In the genomic region with DNA sequence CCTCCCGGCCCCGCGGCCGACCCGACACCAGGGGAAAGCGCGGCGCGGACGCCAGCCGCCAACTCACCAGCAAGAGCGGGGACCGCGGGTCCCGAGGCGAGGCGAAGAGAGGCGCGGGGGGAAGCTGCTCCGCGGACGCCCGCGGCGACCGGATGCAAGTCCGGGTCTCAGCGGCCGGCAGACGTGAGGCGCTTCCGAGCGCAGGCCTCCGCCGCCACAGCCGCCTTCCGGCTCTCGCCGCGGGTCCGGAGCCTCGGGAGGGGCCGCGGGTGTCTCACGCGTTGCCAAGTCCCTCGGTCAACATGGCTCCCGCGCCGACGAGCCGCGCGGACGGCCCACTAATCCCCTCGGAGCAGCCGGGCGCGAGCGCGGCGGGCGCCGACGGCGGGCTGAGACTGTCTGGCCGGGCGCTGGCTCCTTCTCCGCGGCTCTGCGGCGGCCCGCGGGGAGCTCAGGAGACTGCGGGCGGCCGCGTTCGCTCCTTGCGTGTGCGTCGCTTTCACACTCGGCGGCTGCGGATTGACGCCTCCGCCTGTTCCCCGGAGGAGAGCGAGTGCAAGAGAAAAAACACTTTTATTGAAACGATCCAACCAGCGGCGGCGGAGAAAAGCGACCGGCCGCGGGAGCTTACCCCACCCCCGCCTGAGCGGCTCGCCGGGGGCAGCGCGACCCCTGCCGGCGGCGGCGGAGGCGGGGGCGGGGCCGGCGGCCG, we compare ENCODE assay signal across 1 cellular context.
A peak's percentile ranks its signal among the peaks of the same experiment; 100 is the strongest.
TF ChIP-seq lines count a peak whose summit lies in the region.

A gene (minus strand): TSS at position 521 of the 712 bp plus-strand sequence. CDS start 65,603 bp downstream, outside the sequence.

TF ChIP-seq in HepG2, 621 proteins besides CTCF, POLR2A, EP300 and RAD21 (continued from another document and continues in another):
- peak; percentile 38; the same call in 1 of the 2 replicates for TF ChIP-seq PAX8 (CRISPR knock-in tag; IDR thresholded peaks at IDR 0.05; ENCODE audit: borderline replicate concordance)
- TF ChIP-seq, protein P1, sequence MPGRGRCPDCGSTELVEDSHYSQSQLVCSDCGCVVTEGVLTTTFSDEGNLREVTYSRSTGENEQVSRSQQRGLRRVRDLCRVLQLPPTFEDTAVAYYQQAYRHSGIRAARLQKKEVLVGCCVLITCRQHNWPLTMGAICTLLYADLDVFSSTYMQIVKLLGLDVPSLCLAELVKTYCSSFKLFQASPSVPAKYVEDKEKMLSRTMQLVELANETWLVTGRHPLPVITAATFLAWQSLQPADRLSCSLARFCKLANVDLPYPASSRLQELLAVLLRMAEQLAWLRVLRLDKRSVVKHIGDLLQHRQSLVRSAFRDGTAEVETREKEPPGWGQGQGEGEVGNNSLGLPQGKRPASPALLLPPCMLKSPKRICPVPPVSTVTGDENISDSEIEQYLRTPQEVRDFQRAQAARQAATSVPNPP (CRISPR knock-in tag; IDR thresholded peaks at IDR 0.05), result no peak
- peak; percentile 20 for TF ChIP-seq RBM39 (IDR thresholded peaks at IDR 0.05; ENCODE audit: low read depth, low read length, poor library complexity, severe bottlenecking)
- TF ChIP-seq, protein P2, sequence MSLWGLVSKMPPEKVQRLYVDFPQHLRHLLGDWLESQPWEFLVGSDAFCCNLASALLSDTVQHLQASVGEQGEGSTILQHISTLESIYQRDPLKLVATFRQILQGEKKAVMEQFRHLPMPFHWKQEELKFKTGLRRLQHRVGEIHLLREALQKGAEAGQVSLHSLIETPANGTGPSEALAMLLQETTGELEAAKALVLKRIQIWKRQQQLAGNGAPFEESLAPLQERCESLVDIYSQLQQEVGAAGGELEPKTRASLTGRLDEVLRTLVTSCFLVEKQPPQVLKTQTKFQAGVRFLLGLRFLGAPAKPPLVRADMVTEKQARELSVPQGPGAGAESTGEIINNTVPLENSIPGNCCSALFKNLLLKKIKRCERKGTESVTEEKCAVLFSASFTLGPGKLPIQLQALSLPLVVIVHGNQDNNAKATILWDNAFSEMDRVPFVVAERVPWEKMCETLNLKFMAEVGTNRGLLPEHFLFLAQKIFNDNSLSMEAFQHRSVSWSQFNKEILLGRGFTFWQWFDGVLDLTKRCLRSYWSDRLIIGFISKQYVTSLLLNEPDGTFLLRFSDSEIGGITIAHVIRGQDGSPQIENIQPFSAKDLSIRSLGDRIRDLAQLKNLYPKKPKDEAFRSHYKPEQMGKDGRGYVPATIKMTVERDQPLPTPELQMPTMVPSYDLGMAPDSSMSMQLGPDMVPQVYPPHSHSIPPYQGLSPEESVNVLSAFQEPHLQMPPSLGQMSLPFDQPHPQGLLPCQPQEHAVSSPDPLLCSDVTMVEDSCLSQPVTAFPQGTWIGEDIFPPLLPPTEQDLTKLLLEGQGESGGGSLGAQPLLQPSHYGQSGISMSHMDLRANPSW (CRISPR knock-in tag; IDR thresholded peaks at IDR 0.05; ENCODE audit: borderline replicate concordance), result no peak
- TF ChIP-seq, protein P3, sequence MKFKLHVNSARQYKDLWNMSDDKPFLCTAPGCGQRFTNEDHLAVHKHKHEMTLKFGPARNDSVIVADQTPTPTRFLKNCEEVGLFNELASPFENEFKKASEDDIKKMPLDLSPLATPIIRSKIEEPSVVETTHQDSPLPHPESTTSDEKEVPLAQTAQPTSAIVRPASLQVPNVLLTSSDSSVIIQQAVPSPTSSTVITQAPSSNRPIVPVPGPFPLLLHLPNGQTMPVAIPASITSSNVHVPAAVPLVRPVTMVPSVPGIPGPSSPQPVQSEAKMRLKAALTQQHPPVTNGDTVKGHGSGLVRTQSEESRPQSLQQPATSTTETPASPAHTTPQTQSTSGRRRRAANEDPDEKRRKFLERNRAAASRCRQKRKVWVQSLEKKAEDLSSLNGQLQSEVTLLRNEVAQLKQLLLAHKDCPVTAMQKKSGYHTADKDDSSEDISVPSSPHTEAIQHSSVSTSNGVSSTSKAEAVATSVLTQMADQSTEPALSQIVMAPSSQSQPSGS (CRISPR knock-in tag; IDR thresholded peaks at IDR 0.05), result 0 out of 2 replicates have a peak, but pooled peaks have one; percentile 0
- TF ChIP-seq, protein P4, sequence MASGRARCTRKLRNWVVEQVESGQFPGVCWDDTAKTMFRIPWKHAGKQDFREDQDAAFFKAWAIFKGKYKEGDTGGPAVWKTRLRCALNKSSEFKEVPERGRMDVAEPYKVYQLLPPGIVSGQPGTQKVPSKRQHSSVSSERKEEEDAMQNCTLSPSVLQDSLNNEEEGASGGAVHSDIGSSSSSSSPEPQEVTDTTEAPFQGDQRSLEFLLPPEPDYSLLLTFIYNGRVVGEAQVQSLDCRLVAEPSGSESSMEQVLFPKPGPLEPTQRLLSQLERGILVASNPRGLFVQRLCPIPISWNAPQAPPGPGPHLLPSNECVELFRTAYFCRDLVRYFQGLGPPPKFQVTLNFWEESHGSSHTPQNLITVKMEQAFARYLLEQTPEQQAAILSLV (CRISPR knock-in tag; IDR thresholded peaks at IDR 0.05; ENCODE audit: borderline replicate concordance), result 0 out of 2 replicates have a peak, but pooled peaks have one; percentile 20
- no peak for TF ChIP-seq SP1 (IDR thresholded peaks at IDR 0.05)
- TF ChIP-seq SP1 (CRISPR knock-in tag; IDR thresholded peaks at IDR 0.05), result 0 out of 2 replicates have a peak, but pooled peaks have one; percentile 27
- peak; percentile 62 for TF ChIP-seq TAF1 (CRISPR knock-in tag; IDR thresholded peaks at IDR 0.05)
- 0 out of 2 replicates have a peak, but pooled peaks have one; percentile 25 for TF ChIP-seq REL (CRISPR knock-in tag; conservative IDR thresholded peaks at IDR 0.05)
- TF ChIP-seq, protein P5, sequence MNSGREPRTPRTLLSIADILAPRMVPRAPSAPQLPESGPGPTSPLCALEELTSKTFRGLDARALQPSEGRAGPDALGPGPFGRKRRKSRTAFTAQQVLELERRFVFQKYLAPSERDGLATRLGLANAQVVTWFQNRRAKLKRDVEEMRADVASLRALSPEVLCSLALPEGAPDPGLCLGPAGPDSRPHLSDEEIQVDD (CRISPR knock-in tag; IDR thresholded peaks at IDR 0.05; ENCODE audit: borderline replicate concordance), result 0 out of 2 replicates have a peak, but pooled peaks have one; percentile 13
- TF ChIP-seq, protein P6, sequence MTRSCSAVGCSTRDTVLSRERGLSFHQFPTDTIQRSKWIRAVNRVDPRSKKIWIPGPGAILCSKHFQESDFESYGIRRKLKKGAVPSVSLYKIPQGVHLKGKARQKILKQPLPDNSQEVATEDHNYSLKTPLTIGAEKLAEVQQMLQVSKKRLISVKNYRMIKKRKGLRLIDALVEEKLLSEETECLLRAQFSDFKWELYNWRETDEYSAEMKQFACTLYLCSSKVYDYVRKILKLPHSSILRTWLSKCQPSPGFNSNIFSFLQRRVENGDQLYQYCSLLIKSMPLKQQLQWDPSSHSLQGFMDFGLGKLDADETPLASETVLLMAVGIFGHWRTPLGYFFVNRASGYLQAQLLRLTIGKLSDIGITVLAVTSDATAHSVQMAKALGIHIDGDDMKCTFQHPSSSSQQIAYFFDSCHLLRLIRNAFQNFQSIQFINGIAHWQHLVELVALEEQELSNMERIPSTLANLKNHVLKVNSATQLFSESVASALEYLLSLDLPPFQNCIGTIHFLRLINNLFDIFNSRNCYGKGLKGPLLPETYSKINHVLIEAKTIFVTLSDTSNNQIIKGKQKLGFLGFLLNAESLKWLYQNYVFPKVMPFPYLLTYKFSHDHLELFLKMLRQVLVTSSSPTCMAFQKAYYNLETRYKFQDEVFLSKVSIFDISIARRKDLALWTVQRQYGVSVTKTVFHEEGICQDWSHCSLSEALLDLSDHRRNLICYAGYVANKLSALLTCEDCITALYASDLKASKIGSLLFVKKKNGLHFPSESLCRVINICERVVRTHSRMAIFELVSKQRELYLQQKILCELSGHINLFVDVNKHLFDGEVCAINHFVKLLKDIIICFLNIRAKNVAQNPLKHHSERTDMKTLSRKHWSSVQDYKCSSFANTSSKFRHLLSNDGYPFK (CRISPR knock-in tag; IDR thresholded peaks at IDR 0.05; ENCODE audit: borderline replicate concordance), result no peak
- TF ChIP-seq POLR2G (IDR thresholded peaks at IDR 0.05; ENCODE audit: low read depth, low read length), result peak; percentile 84
- TF ChIP-seq ASH2L (IDR thresholded peaks at IDR 0.05; ENCODE audit: insufficient read length, low read depth, low read length), result peak; percentile 90
- TF ChIP-seq, protein P7, sequence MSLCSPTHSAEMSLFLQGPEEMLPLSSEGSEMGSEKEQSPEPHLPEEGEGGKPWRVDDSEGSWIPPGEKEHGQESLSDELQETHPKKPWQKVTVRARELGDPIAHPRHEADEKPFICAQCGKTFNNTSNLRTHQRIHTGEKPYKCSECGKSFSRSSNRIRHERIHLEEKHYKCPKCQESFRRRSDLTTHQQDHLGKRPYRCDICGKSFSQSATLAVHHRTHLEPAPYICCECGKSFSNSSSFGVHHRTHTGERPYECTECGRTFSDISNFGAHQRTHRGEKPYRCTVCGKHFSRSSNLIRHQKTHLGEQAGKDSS (CRISPR knock-in tag; IDR thresholded peaks at IDR 0.05; ENCODE audit: borderline replicate concordance, low read depth), result 0 out of 2 replicates have a peak, but pooled peaks have one; percentile 28
- TF ChIP-seq CC2D1A (CRISPR knock-in tag; IDR thresholded peaks at IDR 0.05), result no peak
- no peak for TF ChIP-seq ZNF605 (CRISPR knock-in tag; IDR thresholded peaks at IDR 0.05)
- TF ChIP-seq MED1 (CRISPR knock-in tag; IDR thresholded peaks at IDR 0.05), result no peak
- peak; percentile 37; the same call in 1 of the 2 replicates for TF ChIP-seq ZNF773 (CRISPR knock-in tag; IDR thresholded peaks at IDR 0.05; ENCODE audit: borderline replicate concordance)
- no peak for TF ChIP-seq SSRP1 (CRISPR knock-in tag; IDR thresholded peaks at IDR 0.05)
- TF ChIP-seq PHF8 (CRISPR knock-in tag; IDR thresholded peaks at IDR 0.05), result peak; percentile 67
- no peak for TF ChIP-seq ZNF549 (CRISPR knock-in tag; IDR thresholded peaks at IDR 0.05)
- TF ChIP-seq ZNF839 (CRISPR knock-in tag; IDR thresholded peaks at IDR 0.05; ENCODE audit: borderline replicate concordance), result 0 out of 2 replicates have a peak, but pooled peaks have one; percentile 19
- peak; percentile 85 for TF ChIP-seq YY1 (IDR thresholded peaks at IDR 0.05; ENCODE audit: insufficient read depth, insufficient replicate concordance, low read depth, low read length)
- 0 out of 2 replicates have a peak, but pooled peaks have one; percentile 56 for TF ChIP-seq CAMTA2 (CRISPR knock-in tag; IDR thresholded peaks at IDR 0.05; ENCODE audit: borderline replicate concordance)
- no peak for TF ChIP-seq SRSF9 (IDR thresholded peaks at IDR 0.05; ENCODE audit: borderline replicate concordance, insufficient read depth, low read depth, low read length, poor library complexity, severe bottlenecking)
- TF ChIP-seq ZNF746 (CRISPR knock-in tag; IDR thresholded peaks at IDR 0.05), result 0 out of 2 replicates have a peak, but pooled peaks have one; percentile 3
- no peak for TF ChIP-seq ZNF484 (CRISPR knock-in tag; IDR thresholded peaks at IDR 0.05; ENCODE audit: borderline replicate concordance, low read depth)
- TF ChIP-seq ZEB1 (IDR thresholded peaks at IDR 0.05; ENCODE audit: insufficient replicate concordance, low read depth), result no peak
- no peak for TF ChIP-seq ZNF816 (CRISPR knock-in tag; IDR thresholded peaks at IDR 0.05; ENCODE audit: borderline replicate concordance)
- TF ChIP-seq, protein P8, sequence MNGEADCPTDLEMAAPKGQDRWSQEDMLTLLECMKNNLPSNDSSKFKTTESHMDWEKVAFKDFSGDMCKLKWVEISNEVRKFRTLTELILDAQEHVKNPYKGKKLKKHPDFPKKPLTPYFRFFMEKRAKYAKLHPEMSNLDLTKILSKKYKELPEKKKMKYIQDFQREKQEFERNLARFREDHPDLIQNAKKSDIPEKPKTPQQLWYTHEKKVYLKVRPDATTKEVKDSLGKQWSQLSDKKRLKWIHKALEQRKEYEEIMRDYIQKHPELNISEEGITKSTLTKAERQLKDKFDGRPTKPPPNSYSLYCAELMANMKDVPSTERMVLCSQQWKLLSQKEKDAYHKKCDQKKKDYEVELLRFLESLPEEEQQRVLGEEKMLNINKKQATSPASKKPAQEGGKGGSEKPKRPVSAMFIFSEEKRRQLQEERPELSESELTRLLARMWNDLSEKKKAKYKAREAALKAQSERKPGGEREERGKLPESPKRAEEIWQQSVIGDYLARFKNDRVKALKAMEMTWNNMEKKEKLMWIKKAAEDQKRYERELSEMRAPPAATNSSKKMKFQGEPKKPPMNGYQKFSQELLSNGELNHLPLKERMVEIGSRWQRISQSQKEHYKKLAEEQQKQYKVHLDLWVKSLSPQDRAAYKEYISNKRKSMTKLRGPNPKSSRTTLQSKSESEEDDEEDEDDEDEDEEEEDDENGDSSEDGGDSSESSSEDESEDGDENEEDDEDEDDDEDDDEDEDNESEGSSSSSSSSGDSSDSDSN (CRISPR knock-in tag; IDR thresholded peaks at IDR 0.05), result peak; percentile 94; the same call in 1 of the 2 replicates
- no peak for TF ChIP-seq ZNF558 (CRISPR knock-in tag; IDR thresholded peaks at IDR 0.05; ENCODE audit: borderline replicate concordance)
- TF ChIP-seq ZFP82 (CRISPR knock-in tag; IDR thresholded peaks at IDR 0.05; ENCODE audit: borderline replicate concordance), result peak; percentile 60; the same call in 1 of the 2 replicates
- TF ChIP-seq, protein P9, sequence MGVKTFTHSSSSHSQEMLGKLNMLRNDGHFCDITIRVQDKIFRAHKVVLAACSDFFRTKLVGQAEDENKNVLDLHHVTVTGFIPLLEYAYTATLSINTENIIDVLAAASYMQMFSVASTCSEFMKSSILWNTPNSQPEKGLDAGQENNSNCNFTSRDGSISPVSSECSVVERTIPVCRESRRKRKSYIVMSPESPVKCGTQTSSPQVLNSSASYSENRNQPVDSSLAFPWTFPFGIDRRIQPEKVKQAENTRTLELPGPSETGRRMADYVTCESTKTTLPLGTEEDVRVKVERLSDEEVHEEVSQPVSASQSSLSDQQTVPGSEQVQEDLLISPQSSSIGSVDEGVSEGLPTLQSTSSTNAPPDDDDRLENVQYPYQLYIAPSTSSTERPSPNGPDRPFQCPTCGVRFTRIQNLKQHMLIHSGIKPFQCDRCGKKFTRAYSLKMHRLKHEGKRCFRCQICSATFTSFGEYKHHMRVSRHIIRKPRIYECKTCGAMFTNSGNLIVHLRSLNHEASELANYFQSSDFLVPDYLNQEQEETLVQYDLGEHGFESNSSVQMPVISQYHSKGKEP (CRISPR knock-in tag; IDR thresholded peaks at IDR 0.05), result no peak
- TF ChIP-seq ZFY (CRISPR knock-in tag; IDR thresholded peaks at IDR 0.05), result peak; percentile 88
- TF ChIP-seq, protein P10, sequence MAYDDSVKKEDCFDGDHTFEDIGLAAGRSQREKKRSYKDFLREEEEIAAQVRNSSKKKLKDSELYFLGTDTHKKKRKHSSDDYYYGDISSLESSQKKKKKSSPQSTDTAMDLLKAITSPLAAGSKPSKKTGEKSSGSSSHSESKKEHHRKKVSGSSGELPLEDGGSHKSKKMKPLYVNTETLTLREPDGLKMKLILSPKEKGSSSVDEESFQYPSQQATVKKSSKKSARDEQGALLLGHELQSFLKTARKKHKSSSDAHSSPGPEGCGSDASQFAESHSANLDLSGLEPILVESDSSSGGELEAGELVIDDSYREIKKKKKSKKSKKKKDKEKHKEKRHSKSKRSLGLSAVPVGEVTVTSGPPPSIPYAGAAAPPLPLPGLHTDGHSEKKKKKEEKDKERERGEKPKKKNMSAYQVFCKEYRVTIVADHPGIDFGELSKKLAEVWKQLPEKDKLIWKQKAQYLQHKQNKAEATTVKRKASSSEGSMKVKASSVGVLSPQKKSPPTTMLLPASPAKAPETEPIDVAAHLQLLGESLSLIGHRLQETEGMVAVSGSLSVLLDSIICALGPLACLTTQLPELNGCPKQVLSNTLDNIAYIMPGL (CRISPR knock-in tag; IDR thresholded peaks at IDR 0.05; ENCODE audit: borderline replicate concordance in 1 of 2, low read depth in 1 of 2), result peak; percentile 89 to 92
- TF ChIP-seq KDM2A (CRISPR knock-in tag; IDR thresholded peaks at IDR 0.05; ENCODE audit: borderline replicate concordance, low read depth), result peak; percentile 57; the same call in 1 of the 2 replicates
- 0 out of 2 replicates have a peak, but pooled peaks have one; percentile 50 for TF ChIP-seq KDM4B (CRISPR knock-in tag; IDR thresholded peaks at IDR 0.05)
- peak; percentile 51; the same call in 1 of the 2 replicates for TF ChIP-seq ARNT2 (CRISPR knock-in tag; IDR thresholded peaks at IDR 0.05; ENCODE audit: low read depth)
